Comparison of ENCODE assay signal across 1 cellular context in the genomic region with DNA sequence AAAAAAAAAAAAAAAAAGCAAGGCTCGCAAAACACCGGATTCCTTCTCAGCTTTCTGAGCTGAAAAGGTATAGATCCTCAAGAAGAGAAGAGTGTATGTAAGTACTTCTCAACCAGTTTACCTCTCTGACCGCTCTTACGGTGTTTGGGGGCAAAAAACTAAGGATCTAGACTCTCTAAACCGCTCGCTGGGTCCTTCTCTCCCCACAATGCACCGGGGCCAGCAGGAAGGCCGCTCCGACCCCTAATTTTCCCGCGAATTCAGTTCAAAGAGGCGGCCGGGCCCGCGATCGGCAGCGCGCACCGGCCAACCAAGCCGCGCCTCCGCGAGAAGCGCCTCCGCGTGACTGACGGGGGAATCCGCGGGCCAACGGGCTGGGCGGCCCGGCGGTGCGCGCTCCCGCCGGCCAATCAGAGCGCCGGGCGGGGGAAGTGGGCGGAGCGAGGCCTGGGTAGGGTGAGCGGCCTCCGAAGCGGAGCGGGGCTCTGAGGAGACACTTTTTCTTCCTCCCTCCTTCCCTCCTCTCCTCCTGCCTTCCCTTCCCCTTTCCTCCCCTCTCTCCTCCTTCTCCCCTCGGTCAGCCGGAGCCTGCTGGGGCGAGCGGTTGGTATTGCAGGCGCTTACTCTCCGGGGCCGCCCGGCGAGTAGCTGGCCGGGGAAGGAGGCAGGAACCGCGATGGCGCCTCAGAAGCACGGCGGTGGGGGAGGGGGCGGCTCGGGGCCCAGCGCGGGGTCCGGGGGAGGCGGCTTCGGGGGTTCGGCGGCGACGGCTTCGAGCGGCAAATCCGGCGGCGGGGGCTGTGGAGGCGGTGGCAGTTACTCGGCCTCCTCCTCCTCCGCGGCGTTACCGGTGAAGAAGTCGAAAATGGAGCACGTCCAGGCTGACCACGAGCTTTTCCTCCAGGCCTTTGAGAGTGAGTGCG.
TF ChIP-seq lines count a peak whose summit lies in the region.
"Not testable (repeated sequence)": the region's sequence is repeated elsewhere in the genome, so short reads cannot be mapped to it uniquely, and the experiment has no call there.

No MANE protein-coding gene starts in this region.

TF ChIP-seq in K562, 482 proteins besides CTCF, POLR2A, EP300 and RAD21 (continued from another document and continues in another):
- TF ChIP-seq E2F6 (IDR thresholded peaks at IDR 0.05; ENCODE audit: borderline replicate concordance in 1 of 2, extremely low read depth in 1 of 2, insufficient read depth in 1 of 2, insufficient read length in 1 of 2, low read depth in 1 of 2, low read length in 1 of 2, poor library complexity in 1 of 2, severe bottlenecking in 1 of 2) = peak; percentile 52 to 68
- peak; percentile 17; the same call in 1 of the 2 replicates for TF ChIP-seq NBN (IDR thresholded peaks at IDR 0.05; ENCODE audit: low read depth)
- 0 out of 2 replicates have a peak, but pooled peaks have one; percentile 51 for TF ChIP-seq CBX1 (IDR thresholded peaks at IDR 0.05; ENCODE audit: low read depth)
- TF ChIP-seq, protein P1, sequence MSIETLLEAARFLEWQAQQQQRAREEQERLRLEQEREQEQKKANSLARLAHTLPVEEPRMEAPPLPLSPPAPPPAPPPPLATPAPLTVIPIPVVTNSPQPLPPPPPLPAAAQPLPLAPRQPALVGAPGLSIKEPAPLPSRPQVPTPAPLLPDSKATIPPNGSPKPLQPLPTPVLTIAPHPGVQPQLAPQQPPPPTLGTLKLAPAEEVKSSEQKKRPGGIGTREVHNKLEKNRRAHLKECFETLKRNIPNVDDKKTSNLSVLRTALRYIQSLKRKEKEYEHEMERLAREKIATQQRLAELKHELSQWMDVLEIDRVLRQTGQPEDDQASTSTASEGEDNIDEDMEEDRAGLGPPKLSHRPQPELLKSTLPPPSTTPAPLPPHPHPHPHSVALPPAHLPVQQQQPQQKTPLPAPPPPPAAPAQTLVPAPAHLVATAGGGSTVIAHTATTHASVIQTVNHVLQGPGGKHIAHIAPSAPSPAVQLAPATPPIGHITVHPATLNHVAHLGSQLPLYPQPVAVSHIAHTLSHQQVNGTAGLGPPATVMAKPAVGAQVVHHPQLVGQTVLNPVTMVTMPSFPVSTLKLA (conservative IDR thresholded peaks at IDR 0.05) = peak in 1 of 2 experiments; percentile 65; a peak in 2 of 4 replicates
- peak; percentile 60 for TF ChIP-seq PML (IDR thresholded peaks at IDR 0.05; ENCODE audit: low read length)
- TF ChIP-seq PHF20 (IDR thresholded peaks at IDR 0.05; ENCODE audit: partially characterized antibody) = peak; percentile 41
- TF ChIP-seq TOE1 (IDR thresholded peaks at IDR 0.05; ENCODE audit: borderline replicate concordance) = 0 out of 2 replicates have a peak, but pooled peaks have one; percentile 23
- TF ChIP-seq TOE1 (CRISPR knock-in tag; IDR thresholded peaks at IDR 0.05; ENCODE audit: borderline replicate concordance, low read depth) = not testable (repeated sequence)
- TF ChIP-seq, protein P2, sequence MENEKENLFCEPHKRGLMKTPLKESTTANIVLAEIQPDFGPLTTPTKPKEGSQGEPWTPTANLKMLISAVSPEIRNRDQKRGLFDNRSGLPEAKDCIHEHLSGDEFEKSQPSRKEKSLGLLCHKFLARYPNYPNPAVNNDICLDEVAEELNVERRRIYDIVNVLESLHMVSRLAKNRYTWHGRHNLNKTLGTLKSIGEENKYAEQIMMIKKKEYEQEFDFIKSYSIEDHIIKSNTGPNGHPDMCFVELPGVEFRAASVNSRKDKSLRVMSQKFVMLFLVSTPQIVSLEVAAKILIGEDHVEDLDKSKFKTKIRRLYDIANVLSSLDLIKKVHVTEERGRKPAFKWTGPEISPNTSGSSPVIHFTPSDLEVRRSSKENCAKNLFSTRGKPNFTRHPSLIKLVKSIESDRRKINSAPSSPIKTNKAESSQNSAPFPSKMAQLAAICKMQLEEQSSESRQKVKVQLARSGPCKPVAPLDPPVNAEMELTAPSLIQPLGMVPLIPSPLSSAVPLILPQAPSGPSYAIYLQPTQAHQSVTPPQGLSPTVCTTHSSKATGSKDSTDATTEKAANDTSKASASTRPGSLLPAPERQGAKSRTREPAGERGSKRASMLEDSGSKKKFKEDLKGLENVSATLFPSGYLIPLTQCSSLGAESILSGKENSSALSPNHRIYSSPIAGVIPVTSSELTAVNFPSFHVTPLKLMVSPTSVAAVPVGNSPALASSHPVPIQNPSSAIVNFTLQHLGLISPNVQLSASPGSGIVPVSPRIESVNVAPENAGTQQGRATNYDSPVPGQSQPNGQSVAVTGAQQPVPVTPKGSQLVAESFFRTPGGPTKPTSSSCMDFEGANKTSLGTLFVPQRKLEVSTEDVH (IDR thresholded peaks at IDR 0.05; ENCODE audit: low read depth, partially characterized antibody) = peak; percentile 89
- TF ChIP-seq PKNOX1 (IDR thresholded peaks at IDR 0.05) = peak; percentile 92
- peak; percentile 36; the same call in 1 of the 2 replicates for TF ChIP-seq ZBTB7A (IDR thresholded peaks at IDR 0.05; ENCODE audit: borderline replicate concordance, control insufficient read depth, low read depth, low read length)
- TF ChIP-seq SMARCE1 (IDR thresholded peaks at IDR 0.05) = 0 out of 2 replicates have a peak, but pooled peaks have one; percentile 10
- TF ChIP-seq RBFOX2 (IDR thresholded peaks at IDR 0.05; ENCODE audit: low read depth, low read length) = peak; percentile 83
- peak; percentile 64 for TF ChIP-seq CXXC5 (CRISPR knock-in tag; IDR thresholded peaks at IDR 0.05)
- peak in 1 of 2 experiments; percentile 79; a peak in 2 of 4 replicates for TF ChIP-seq HDAC1 (IDR thresholded peaks at IDR 0.05)
- TF ChIP-seq CTBP1 (IDR thresholded peaks at IDR 0.05; ENCODE audit: borderline replicate concordance) = peak; percentile 58
- peak; percentile 34; the same call in 1 of the 2 replicates for TF ChIP-seq NFIC (IDR thresholded peaks at IDR 0.05)
- TF ChIP-seq GABPB1 (CRISPR knock-in tag; IDR thresholded peaks at IDR 0.05) = 0 out of 2 replicates have a peak, but pooled peaks have one; percentile 17
- TF ChIP-seq KDM5B (IDR thresholded peaks at IDR 0.05; ENCODE audit: insufficient replicate concordance, low read depth, low read length) = peak; percentile 48
- TF ChIP-seq RBM25 (IDR thresholded peaks at IDR 0.05; ENCODE audit: low read depth, low read length, severe bottlenecking) = peak; percentile 84
- peak; percentile 14; the same call in 1 of the 2 replicates for TF ChIP-seq SIN3B (IDR thresholded peaks at IDR 0.05; ENCODE audit: low read depth)
- 0 out of 2 replicates have a peak, but pooled peaks have one; percentile 71 for TF ChIP-seq POLR2AphosphoS2 (IDR thresholded peaks at IDR 0.05; ENCODE audit: low read length)
- peak; percentile 80 for TF ChIP-seq ZNF384 (IDR thresholded peaks at IDR 0.05; ENCODE audit: low read depth, low read length)
- TF ChIP-seq SP1 (CRISPR knock-in tag; IDR thresholded peaks at IDR 0.05) = peak; percentile 20; the same call in 1 of the 2 replicates
- TF ChIP-seq MAZ (CRISPR knock-in tag; conservative IDR thresholded peaks at IDR 0.05 in 1 of 2, IDR thresholded peaks at IDR 0.05 in 1 of 2) = peak; percentile 54 to 75; a peak in 3 of 4 replicates
- peak in 1 of 2 experiments; percentile 61; a peak in 1 of 4 replicates for TF ChIP-seq MLLT1 (IDR thresholded peaks at IDR 0.05)
- peak; percentile 29 for TF ChIP-seq HMGN3 (IDR thresholded peaks at IDR 0.05; ENCODE audit: borderline replicate concordance, extremely low read depth, insufficient read length, low read depth, low read length)
- TF ChIP-seq NFRKB (IDR thresholded peaks at IDR 0.05; ENCODE audit: low read depth) = peak; percentile 80
- TF ChIP-seq FOXO4 (CRISPR knock-in tag; IDR thresholded peaks at IDR 0.05) = peak; percentile 59; the same call in 1 of the 2 replicates
- peak; percentile 62 for TF ChIP-seq NFYB (IDR thresholded peaks at IDR 0.05; ENCODE audit: extremely low read depth, insufficient read length)
- TF ChIP-seq TAF1 (IDR thresholded peaks at IDR 0.05; ENCODE audit: control insufficient read depth, extremely low read depth, insufficient read depth, low read length, severe bottlenecking) = peak; percentile 36
- peak; percentile 66; the same call in 1 of the 2 replicates for TF ChIP-seq ZNF143 (CRISPR knock-in tag; IDR thresholded peaks at IDR 0.05)
- TF ChIP-seq, protein P3, sequence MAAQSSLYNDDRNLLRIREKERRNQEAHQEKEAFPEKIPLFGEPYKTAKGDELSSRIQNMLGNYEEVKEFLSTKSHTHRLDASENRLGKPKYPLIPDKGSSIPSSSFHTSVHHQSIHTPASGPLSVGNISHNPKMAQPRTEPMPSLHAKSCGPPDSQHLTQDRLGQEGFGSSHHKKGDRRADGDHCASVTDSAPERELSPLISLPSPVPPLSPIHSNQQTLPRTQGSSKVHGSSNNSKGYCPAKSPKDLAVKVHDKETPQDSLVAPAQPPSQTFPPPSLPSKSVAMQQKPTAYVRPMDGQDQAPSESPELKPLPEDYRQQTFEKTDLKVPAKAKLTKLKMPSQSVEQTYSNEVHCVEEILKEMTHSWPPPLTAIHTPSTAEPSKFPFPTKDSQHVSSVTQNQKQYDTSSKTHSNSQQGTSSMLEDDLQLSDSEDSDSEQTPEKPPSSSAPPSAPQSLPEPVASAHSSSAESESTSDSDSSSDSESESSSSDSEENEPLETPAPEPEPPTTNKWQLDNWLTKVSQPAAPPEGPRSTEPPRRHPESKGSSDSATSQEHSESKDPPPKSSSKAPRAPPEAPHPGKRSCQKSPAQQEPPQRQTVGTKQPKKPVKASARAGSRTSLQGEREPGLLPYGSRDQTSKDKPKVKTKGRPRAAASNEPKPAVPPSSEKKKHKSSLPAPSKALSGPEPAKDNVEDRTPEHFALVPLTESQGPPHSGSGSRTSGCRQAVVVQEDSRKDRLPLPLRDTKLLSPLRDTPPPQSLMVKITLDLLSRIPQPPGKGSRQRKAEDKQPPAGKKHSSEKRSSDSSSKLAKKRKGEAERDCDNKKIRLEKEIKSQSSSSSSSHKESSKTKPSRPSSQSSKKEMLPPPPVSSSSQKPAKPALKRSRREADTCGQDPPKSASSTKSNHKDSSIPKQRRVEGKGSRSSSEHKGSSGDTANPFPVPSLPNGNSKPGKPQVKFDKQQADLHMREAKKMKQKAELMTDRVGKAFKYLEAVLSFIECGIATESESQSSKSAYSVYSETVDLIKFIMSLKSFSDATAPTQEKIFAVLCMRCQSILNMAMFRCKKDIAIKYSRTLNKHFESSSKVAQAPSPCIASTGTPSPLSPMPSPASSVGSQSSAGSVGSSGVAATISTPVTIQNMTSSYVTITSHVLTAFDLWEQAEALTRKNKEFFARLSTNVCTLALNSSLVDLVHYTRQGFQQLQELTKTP (IDR thresholded peaks at IDR 0.05; ENCODE audit: low read depth in 1 of 2, partially characterized antibody in 2 of 2) = peak in 1 of 2 experiments; percentile 23
- TF ChIP-seq PHF21A (IDR thresholded peaks at IDR 0.05; ENCODE audit: borderline replicate concordance, low read depth) = 0 out of 2 replicates have a peak, but pooled peaks have one; percentile 29
- 0 out of 2 replicates have a peak, but pooled peaks have one; percentile 22 for TF ChIP-seq GTF2E2 (tag; IDR thresholded peaks at IDR 0.05)
- TF ChIP-seq BRD9 (IDR thresholded peaks at IDR 0.05; ENCODE audit: low read depth, partially characterized antibody) = peak; percentile 54
- TF ChIP-seq, protein P4, sequence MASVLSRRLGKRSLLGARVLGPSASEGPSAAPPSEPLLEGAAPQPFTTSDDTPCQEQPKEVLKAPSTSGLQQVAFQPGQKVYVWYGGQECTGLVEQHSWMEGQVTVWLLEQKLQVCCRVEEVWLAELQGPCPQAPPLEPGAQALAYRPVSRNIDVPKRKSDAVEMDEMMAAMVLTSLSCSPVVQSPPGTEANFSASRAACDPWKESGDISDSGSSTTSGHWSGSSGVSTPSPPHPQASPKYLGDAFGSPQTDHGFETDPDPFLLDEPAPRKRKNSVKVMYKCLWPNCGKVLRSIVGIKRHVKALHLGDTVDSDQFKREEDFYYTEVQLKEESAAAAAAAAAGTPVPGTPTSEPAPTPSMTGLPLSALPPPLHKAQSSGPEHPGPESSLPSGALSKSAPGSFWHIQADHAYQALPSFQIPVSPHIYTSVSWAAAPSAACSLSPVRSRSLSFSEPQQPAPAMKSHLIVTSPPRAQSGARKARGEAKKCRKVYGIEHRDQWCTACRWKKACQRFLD (CRISPR knock-in tag; IDR thresholded peaks at IDR 0.05) = peak; percentile 91
- 0 out of 2 replicates have a peak, but pooled peaks have one; percentile 48 for TF ChIP-seq RNF2 (IDR thresholded peaks at IDR 0.05)
- peak; percentile 64; the same call in 1 of the 2 replicates for TF ChIP-seq L3MBTL2 (IDR thresholded peaks at IDR 0.05)
- TF ChIP-seq TAF7 (tag; IDR thresholded peaks at IDR 0.05) = peak; percentile 70
- peak; percentile 72 for TF ChIP-seq POLR2AphosphoS5 (IDR thresholded peaks at IDR 0.05; ENCODE audit: control insufficient read depth, insufficient read depth, low read depth, low read length)
- TF ChIP-seq SUPT5H (IDR thresholded peaks at IDR 0.05) = peak; percentile 93
- TF ChIP-seq ZNF766 (CRISPR knock-in tag; conservative IDR thresholded peaks at IDR 0.05) = peak; percentile 88
- TF ChIP-seq ZNF263 (CRISPR knock-in tag; IDR thresholded peaks at IDR 0.05; ENCODE audit: borderline replicate concordance) = peak; percentile 34; the same call in 1 of the 2 replicates
